Comparison of ENCODE assay signal across 23 cellular contexts in the genomic region with DNA sequence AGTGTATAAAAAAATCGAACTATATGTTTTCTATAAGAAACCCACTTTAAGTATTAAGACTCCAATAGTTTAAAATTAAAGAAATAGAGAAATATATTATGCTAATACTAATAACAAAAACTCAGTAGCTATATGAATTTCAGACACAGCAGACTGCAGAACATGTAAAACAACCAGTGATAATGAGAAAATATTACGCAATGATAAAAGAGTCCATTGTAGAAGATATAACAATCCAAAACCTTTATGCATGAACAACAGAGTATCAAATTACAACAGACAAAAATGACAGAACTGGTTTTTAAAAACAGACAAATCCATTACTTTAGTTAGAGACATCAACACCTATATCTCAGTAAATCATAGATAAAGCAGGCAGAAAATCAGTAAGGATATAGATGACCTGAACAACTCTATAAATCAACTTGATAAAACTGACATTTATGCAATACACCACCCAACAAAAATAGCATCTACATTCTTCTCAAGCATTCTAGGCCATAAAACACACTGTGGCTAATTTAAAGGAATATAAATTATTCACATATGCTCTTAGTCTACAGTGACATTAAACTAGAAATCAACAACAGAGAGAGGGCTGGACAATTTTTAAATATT.
DNase-seq lines count a peak whose midpoint lies in the region; ATAC-seq and TF ChIP-seq lines count a peak whose summit lies in the region.
"Had no signal": no experiment of that assay in that cellular context is flagged by ENCODE, and none has a peak within 500 bp of the region (broad histone marks: within the 10 kb centered on the region; RNA-seq: fewer than 3 reads in every experiment).

No MANE protein-coding gene starts in this region.

- H4K20me1 ChIP-seq in IMR-90 (ENCODE audit: insufficient read depth, low read length) = no peaks in the 10 kb centered on the region
- H4K20me1 ChIP-seq: BLaER1 had no signal

- no TSS peak for BruUV-seq in IMR-90 (replicated peaks; lab: Mats Ljungman, UMichigan)

- H3K9me3 ChIP-seq in IMR-90 (ENCODE audit: control insufficient read depth, insufficient read depth, low read length) = no peaks in the 10 kb centered on the region
- H3K9me3 ChIP-seq: BLaER1, SJSA1 had no signal

- H4K5ac ChIP-seq in IMR-90 (ENCODE audit: low read depth, low read length) = no peak overlapping the region

- H3K4me1 ChIP-seq in IMR-90 (ENCODE audit: control insufficient read depth, insufficient read depth, low read length) = no peaks in the 10 kb centered on the region
- H3K4me1 ChIP-seq: BLaER1, SJSA1 had no signal

- H3K23ac ChIP-seq in IMR-90 (ENCODE audit: low read depth, low read length) = no peak overlapping the region

- peak; percentile 1 for DNase-seq in GM04504 (ENCODE audit: low read depth)
- DNase-seq in IMR-90 = no peak
- DNase-seq in left kidney (ENCODE audit: low read depth, low spot score) = peak; percentile 11
- no peak for DNase-seq in NCI-H1417 (lab: John Stamatoyannopoulos, UW)
- DNase-seq in hippocampal formation (lab: John Stamatoyannopoulos, UW) = no peak
- no peak for DNase-seq in HCEC 1CT
- DNase-seq: CD4-positive, alpha-beta T cell; COR-L47; DND-41; GOT3; HFFc6; NCI-H1105 treated with DMSO at 0.1 percent for 48 hours; NCI-H1694 treated with DMSO at 0.1 percent for 48 hours; NCI-H2081 treated with DMSO at 0.1 percent for 48 hours; NCI-H2227 treated with DMSO at 0.1 percent for 48 hours; NCI-H524; OCI-M1; T-helper 2 cell had no signal

- no peak overlapping the region for H3K56ac ChIP-seq in IMR-90 (ENCODE audit: extremely low read depth, insufficient read depth, low read length)

- intact Hi-C loops in IMR-90 (cut with micrococcal nuclease) = no loop called here

- no peak overlapping the region for H2BK120ac ChIP-seq in IMR-90 (ENCODE audit: low read depth, low read length)

- ATAC-seq in IMR-90 (ENCODE audit: low read depth) = no peak
- ATAC-seq in SK-N-SH treated with all-trans-retinoic acid at 6 μM for 48 hours = no peak
- ATAC-seq: Right ventricle myocardium inferior had no signal

- TF ChIP-seq CTCF in IMR-90 (conservative IDR thresholded peaks at IDR 0.05; ENCODE audit: low read depth, low read length) = no peak

- H4K91ac ChIP-seq in IMR-90 (ENCODE audit: insufficient read depth, low read depth, low read length) = no peak overlapping the region

- dilution Hi-C loops in IMR-90 (cut with HindIII; ENCODE audit: low sequenced_read_pairs, unreplicated experiment) = no loop called here

- POLR2A ChIA-PET in IMR-90 (lab: Charles Lee; ENCODE audit: unreplicated experiment) = no interaction called here

- H2BK20ac ChIP-seq in IMR-90 (ENCODE audit: low read depth, low read length) = no peak overlapping the region

- no peak overlapping the region for H2AK9ac ChIP-seq in IMR-90 (replicated peaks; ENCODE audit: low read depth, low read length, poor library complexity)

- no peak overlapping the region for H3K14ac ChIP-seq in IMR-90 (replicated peaks; ENCODE audit: low read depth, low read length)

- in situ Hi-C loops in IMR-90 (cut with MboI; ENCODE audit: low sequenced_read_pairs) = no loop called here

- H2AFZ ChIP-seq in IMR-90 (replicated peaks; ENCODE audit: low read length, poor library complexity) = no peak overlapping the region

- WGBS in IMR-90 (ENCODE audit: extremely low coverage in 2 of 2, insufficient read length in 1 of 2), 2 experiments = no CpG with 5 or more reads among the region's 2 CpGs

- no peak overlapping the region for H3K27ac ChIP-seq in IMR-90 (ENCODE audit: insufficient read depth, low read length)
- H3K27ac ChIP-seq: BLaER1, KMS-11, SJSA1 had no signal

- no peak overlapping the region for H3K4ac ChIP-seq in IMR-90 (ENCODE audit: low read depth, low read length)

- no peaks in the 10 kb centered on the region for H3K9me1 ChIP-seq in IMR-90 (ENCODE audit: insufficient read depth, low read length)

- CTCF ChIA-PET in IMR-90 (lab: Yijun Ruan, JAX) = no interaction called here

- no peak overlapping the region for H3K4me2 ChIP-seq in IMR-90 (ENCODE audit: low read depth, low read length)
- H3K4me2 ChIP-seq: BLaER1, KMS-11 had no signal

- H3K27me3 ChIP-seq in IMR-90 (ENCODE audit: control insufficient read depth, insufficient read depth, low read length) = no peaks in the 10 kb centered on the region
- H3K27me3 ChIP-seq: BLaER1, SJSA1 had no signal

- no peak overlapping the region for H2BK5ac ChIP-seq in IMR-90 (ENCODE audit: low read depth, low read length, poor library complexity, severe bottlenecking)

- H3K4me3 ChIP-seq in IMR-90 (ENCODE audit: insufficient read depth, low read depth, low read length) = no peak overlapping the region
- H3K4me3 ChIP-seq: BLaER1, SJSA1 had no signal

- no peak for TF ChIP-seq POLR2A in IMR-90 (IDR thresholded peaks at IDR 0.05; ENCODE audit: low read depth, low read length)

- H3K36me3 ChIP-seq in IMR-90 (ENCODE audit: control insufficient read depth, insufficient read depth, low read length) = no peaks in the 10 kb centered on the region
- H3K36me3 ChIP-seq: BLaER1, SJSA1 had no signal

- no peak overlapping the region for H3K9ac ChIP-seq in IMR-90 (ENCODE audit: low read depth, low read length)
- H3K9ac ChIP-seq: BLaER1, KMS-11 had no signal

- no peak overlapping the region for H4K8ac ChIP-seq in IMR-90 (ENCODE audit: low read depth in 2 of 2, low read length in 2 of 2)

- no peak for TF ChIP-seq RAD21 in IMR-90 (IDR thresholded peaks at IDR 0.05; ENCODE audit: low read length)

- no peak overlapping the region for H2BK15ac ChIP-seq in IMR-90 (ENCODE audit: low read depth, low read length)

- no peak overlapping the region for H2AK5ac ChIP-seq in IMR-90 (ENCODE audit: low read depth, low read length)

- H3K79me1 ChIP-seq in IMR-90 (ENCODE audit: low read depth in 1 of 2, low read length in 2 of 2) = no peaks in the 10 kb centered on the region

- H3K18ac ChIP-seq in IMR-90 (ENCODE audit: low read depth, low read length) = no peak overlapping the region

TF ChIP-seq in IMR-90, 13 proteins besides CTCF, POLR2A, EP300 and RAD21:
- no peak for TF ChIP-seq BHLHE40 (IDR thresholded peaks at IDR 0.05; ENCODE audit: low read depth, low read length)
- no peak for TF ChIP-seq SMC3 (IDR thresholded peaks at IDR 0.05; ENCODE audit: low read depth, low read length)
- no peak for TF ChIP-seq RFX5 (IDR thresholded peaks at IDR 0.05; ENCODE audit: low read depth, low read length)
- TF ChIP-seq NFE2L2 (IDR thresholded peaks at IDR 0.05; ENCODE audit: low read depth, low read length) = no peak
- peak; percentile 81 for TF ChIP-seq CEBPB (IDR thresholded peaks at IDR 0.05; ENCODE audit: low read depth, low read length)
- TF ChIP-seq RCOR1 (IDR thresholded peaks at IDR 0.05; ENCODE audit: insufficient replicate concordance, low read length) = no peak
- TF ChIP-seq MAZ (IDR thresholded peaks at IDR 0.05; ENCODE audit: borderline replicate concordance, low read depth, low read length) = no peak

TF ChIP-seq in SK-N-SH treated with all-trans-retinoic acid at 6 μM for 48 hours, 23 proteins besides CTCF, POLR2A, EP300 and RAD21 (continues in another document):
- TF ChIP-seq ZC3H10 (CRISPR knock-in tag; IDR thresholded peaks at IDR 0.05) (no peak), ZFP30 (CRISPR knock-in tag; IDR thresholded peaks at IDR 0.05) (no peak), ZNF8 (CRISPR knock-in tag; IDR thresholded peaks at IDR 0.05) (no peak), SNAI2 (CRISPR knock-in tag; IDR thresholded peaks at IDR 0.05) (no peak), GLIS3 (CRISPR knock-in tag; IDR thresholded peaks at IDR 0.05) (no peak), ISL1 (CRISPR knock-in tag; IDR thresholded peaks at IDR 0.05) (peak; percentile 98), ZNF565 (CRISPR knock-in tag; conservative IDR thresholded peaks at IDR 0.05; ENCODE audit: low read depth) (no peak), RARB (CRISPR knock-in tag; IDR thresholded peaks at IDR 0.05) (no peak), ZNF70 (CRISPR knock-in tag; IDR thresholded peaks at IDR 0.05) (no peak)
- TF ChIP-seq, protein P1, sequence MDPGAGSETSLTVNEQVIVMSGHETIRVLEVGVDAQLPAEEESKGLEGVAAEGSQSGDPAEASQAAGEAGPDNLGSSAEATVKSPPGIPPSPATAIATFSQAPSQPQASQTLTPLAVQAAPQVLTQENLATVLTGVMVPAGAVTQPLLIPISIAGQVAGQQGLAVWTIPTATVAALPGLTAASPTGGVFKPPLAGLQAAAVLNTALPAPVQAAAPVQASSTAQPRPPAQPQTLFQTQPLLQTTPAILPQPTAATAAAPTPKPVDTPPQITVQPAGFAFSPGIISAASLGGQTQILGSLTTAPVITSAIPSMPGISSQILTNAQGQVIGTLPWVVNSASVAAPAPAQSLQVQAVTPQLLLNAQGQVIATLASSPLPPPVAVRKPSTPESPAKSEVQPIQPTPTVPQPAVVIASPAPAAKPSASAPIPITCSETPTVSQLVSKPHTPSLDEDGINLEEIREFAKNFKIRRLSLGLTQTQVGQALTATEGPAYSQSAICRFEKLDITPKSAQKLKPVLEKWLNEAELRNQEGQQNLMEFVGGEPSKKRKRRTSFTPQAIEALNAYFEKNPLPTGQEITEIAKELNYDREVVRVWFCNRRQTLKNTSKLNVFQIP (CRISPR knock-in tag; IDR thresholded peaks at IDR 0.05; ENCODE audit: borderline replicate concordance, low read depth) = no peak
- TF ChIP-seq, protein P2, sequence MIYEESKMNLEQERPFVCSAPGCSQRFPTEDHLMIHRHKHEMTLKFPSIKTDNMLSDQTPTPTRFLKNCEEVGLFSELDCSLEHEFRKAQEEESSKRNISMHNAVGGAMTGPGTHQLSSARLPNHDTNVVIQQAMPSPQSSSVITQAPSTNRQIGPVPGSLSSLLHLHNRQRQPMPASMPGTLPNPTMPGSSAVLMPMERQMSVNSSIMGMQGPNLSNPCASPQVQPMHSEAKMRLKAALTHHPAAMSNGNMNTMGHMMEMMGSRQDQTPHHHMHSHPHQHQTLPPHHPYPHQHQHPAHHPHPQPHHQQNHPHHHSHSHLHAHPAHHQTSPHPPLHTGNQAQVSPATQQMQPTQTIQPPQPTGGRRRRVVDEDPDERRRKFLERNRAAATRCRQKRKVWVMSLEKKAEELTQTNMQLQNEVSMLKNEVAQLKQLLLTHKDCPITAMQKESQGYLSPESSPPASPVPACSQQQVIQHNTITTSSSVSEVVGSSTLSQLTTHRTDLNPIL (CRISPR knock-in tag; IDR thresholded peaks at IDR 0.05; ENCODE audit: low read depth) = peak; percentile 84
- TF ChIP-seq, protein P3, sequence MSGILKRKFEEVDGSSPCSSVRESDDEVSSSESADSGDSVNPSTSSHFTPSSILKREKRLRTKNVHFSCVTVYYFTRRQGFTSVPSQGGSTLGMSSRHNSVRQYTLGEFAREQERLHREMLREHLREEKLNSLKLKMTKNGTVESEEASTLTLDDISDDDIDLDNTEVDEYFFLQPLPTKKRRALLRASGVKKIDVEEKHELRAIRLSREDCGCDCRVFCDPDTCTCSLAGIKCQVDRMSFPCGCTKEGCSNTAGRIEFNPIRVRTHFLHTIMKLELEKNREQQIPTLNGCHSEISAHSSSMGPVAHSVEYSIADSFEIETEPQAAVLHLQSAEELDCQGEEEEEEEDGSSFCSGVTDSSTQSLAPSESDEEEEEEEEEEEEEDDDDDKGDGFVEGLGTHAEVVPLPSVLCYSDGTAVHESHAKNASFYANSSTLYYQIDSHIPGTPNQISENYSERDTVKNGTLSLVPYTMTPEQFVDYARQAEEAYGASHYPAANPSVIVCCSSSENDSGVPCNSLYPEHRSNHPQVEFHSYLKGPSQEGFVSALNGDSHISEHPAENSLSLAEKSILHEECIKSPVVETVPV (CRISPR knock-in tag; IDR thresholded peaks at IDR 0.05) = peak; percentile 92; the same call in 1 of the 2 replicates

Comparison
In these comparisons a context has a peak if more than half of its experiments do, and no peak if none do; other contexts are left out.
1. DNase-seq: peak in GM04504 (single experiment) and left kidney (single experiment); none in IMR-90 (single experiment), NCI-H1417 (0 of 3), hippocampal formation (0 of 2) and HCEC 1CT (single experiment).